16 cellular contexts compared by ENCODE assay signal in the genomic region with DNA sequence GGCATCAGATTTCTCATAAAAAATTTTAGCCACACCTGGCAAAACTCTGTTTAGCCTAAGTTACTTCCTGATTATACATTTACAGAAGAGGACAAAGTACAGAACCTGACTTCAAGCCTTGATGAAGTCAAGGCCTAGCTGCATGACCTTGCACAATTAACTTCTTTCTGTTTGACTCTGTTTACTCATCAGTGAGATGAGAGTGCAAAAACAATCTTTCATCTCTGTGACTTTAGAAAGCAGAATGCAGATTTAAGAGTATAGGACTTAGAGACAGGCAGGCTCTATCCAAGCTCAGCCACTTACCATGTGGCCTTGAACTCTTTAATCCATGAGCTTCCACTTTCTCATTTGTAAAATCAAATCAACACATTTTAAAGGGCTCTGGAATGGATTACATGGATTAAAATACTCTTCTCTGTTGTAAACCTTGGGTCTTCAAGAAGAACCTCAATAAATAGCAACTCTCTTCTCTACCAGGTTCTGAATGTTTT.
DNase-seq lines count a peak whose midpoint lies in the region; ATAC-seq, FAIRE-seq and TF ChIP-seq lines count a peak whose summit lies in the region.
"Had no signal": no experiment of that assay in that cellular context is flagged by ENCODE, and none has a peak within 500 bp of the region (broad histone marks: within the 10 kb centered on the region; RNA-seq: fewer than 3 reads in every experiment).

No MANE protein-coding gene starts in this region.

- H3K4me3 ChIP-seq in stomach: no peak overlapping the region
- H3K4me3 ChIP-seq: BLaER1 had no signal

- no peak for TF ChIP-seq POLR2A in stomach (IDR thresholded peaks at IDR 0.05)

- DNase-seq in DMS 273 (lab: John Stamatoyannopoulos, UW; ENCODE audit: unreplicated experiment): peak; percentile 20
- no peak for DNase-seq in DMS 273 treated with DMSO at 0.1 percent for 48 hours (lab: John Stamatoyannopoulos, UW)
- peak; percentile 47 for DNase-seq in SW480 (ENCODE audit: low spot score)
- DNase-seq in left lobe of liver (ENCODE audit: low spot score): no peak
- no peak for DNase-seq in stomach
- DNase-seq in GM19239 (ENCODE audit: insufficient read length, low spot score): no peak
- DNase-seq: 8988T; CD8-positive, alpha-beta memory T cell; GOT3; NCI-H1417; NCI-H1930; NCI-H2171 treated with DMSO at 0.1 percent for 48 hours had no signal

- FAIRE-seq in GM19239 (lab: Jason Lieb, UNC): no peak

- intact Hi-C loops in stomach (cut with DNase I; ENCODE audit: low total_unique reads): no loop called here

- ATAC-seq in left lobe of liver: peak; percentile 94
- ATAC-seq in GM19455 (IDR thresholded peaks at IDR 0.05; ENCODE audit: unreplicated experiment): no peak
- no peak for ATAC-seq in GM21515 (IDR thresholded peaks at IDR 0.05; ENCODE audit: unreplicated experiment)

- no peaks in the 10 kb centered on the region for H3K9me3 ChIP-seq in stomach
- H3K9me3 ChIP-seq: BLaER1 had no signal

- no peaks in the 10 kb centered on the region for H3K36me3 ChIP-seq in stomach
- H3K36me3 ChIP-seq: BLaER1 had no signal

- H3K4me1 ChIP-seq in stomach: peaks cover 0 to 6% (median 2%) of the 10 kb centered on the region in 4 donors

- no peak for TF ChIP-seq EP300 in stomach (IDR thresholded peaks at IDR 0.05)

- no peak for TF ChIP-seq CTCF in stomach (IDR thresholded peaks at IDR 0.05)

- no peaks in the 10 kb centered on the region for H3K27me3 ChIP-seq in stomach
- H3K27me3 ChIP-seq: BLaER1 had no signal

- peak overlapping the region in 3 of 5 donors; percentile 16 to 63 (median 38) for H3K27ac ChIP-seq in stomach
- H3K27ac ChIP-seq: BLaER1, HL-60 had no signal

Comparison
In these comparisons a context has a peak if more than half of its experiments do, and no peak if none do; other contexts are left out.
1. DNase-seq: peak in DMS 273 (single experiment) and SW480 (single experiment); none in DMS 273 treated with DMSO at 0.1 percent for 48 hours (single experiment), left lobe of liver (single experiment), stomach (single experiment) and GM19239 (single experiment).